Comparison of ENCODE assay signal across 10 cellular contexts in genomic region chr11:32706985-32707736, GRCh38.
DNase-seq lines count a peak whose midpoint lies in the region; ATAC-seq and TF ChIP-seq lines count a peak whose summit lies in the region.
"Had no signal": no experiment of that assay in that cellular context is flagged by ENCODE, and none has a peak within 500 bp of the region (broad histone marks: within the 10 kb centered on the region; RNA-seq: fewer than 3 reads in every experiment).

No MANE protein-coding gene starts in this region.

- no peaks in the 10 kb centered on the region for H3K79me1 ChIP-seq in H9 (ENCODE audit: insufficient read depth, low read depth, low read length, poor library complexity, severe bottlenecking)

- H3K14ac ChIP-seq in H9 (ENCODE audit: insufficient read depth, low read length), result no peak overlapping the region

- no peak overlapping the region for H3T11ph ChIP-seq in H9 (ENCODE audit: low read length)

- no peak overlapping the region for H2BK12ac ChIP-seq in H9 (ENCODE audit: insufficient read length, low read depth, low read length)

- no peak overlapping the region for H3K18ac ChIP-seq in H9 (ENCODE audit: insufficient read length, low read depth, low read length)

- no peak for DNase-seq in activated naive CD8-positive, alpha-beta T cell treated with anti-CD3 and anti-CD28 coated beads for 36 hours
- peak; percentile 75 for DNase-seq in astrocyte of the cerebellum (ENCODE audit: low read depth)
- no peak for DNase-seq in uterus
- no peak for DNase-seq in H9
- no peak for DNase-seq in NCI-H2196 treated with DMSO at 0.1 percent for 48 hours (lab: John Stamatoyannopoulos, UW; ENCODE audit: unreplicated experiment)
- no peak for DNase-seq in posterior cingulate gyrus
- DNase-seq: DND-41 had no signal

- H3K27ac ChIP-seq in uterus (peak overlapping the region; percentile 56 to 65), H9 (ENCODE audit: insufficient read length, low read depth, low read length) (no peak overlapping the region)
- H3K27ac ChIP-seq: parathyroid adenoma had no signal

- no peak overlapping the region for H3K56ac ChIP-seq in H9 (ENCODE audit: insufficient read length, low read depth, low read length)

- peaks cover 7% of the 10 kb centered on the region for H3K27me3 Mint-ChIP-seq in activated naive CD8-positive, alpha-beta T cell
- H3K27me3 Mint-ChIP-seq in activated naive CD8-positive, alpha-beta T cell treated with anti-CD3 and anti-CD28 coated beads for 36 hours, result peaks cover 21% of the 10 kb centered on the region
- no peaks in the 10 kb centered on the region; the same call in 1 of the 2 replicates for H3K27me3 Mint-ChIP-seq in H9 (ENCODE audit: low read depth)

- no peak overlapping the region for H3K4ac ChIP-seq in H9 (ENCODE audit: low read depth, low read length)

- peak overlapping the region; percentile 24 for H3K27ac Mint-ChIP-seq in activated naive CD8-positive, alpha-beta T cell
- H3K27ac Mint-ChIP-seq in activated naive CD8-positive, alpha-beta T cell treated with anti-CD3 and anti-CD28 coated beads for 36 hours, result no peak overlapping the region
- H3K27ac Mint-ChIP-seq in H9, result no peak overlapping the region

- H2AK5ac ChIP-seq in H9 (ENCODE audit: insufficient read length, low read length), result no peak overlapping the region

- H2BK120ac ChIP-seq in H9 (ENCODE audit: low read depth, low read length, poor library complexity, severe bottlenecking), result no peak overlapping the region

- no peak overlapping the region for H2BK20ac ChIP-seq in H9 (ENCODE audit: low read depth, low read length, poor library complexity, severe bottlenecking)

- no peak for TF ChIP-seq POLR2A in uterus (IDR thresholded peaks at IDR 0.05)

- H2AFZ ChIP-seq in H9 (ENCODE audit: low read length), result no peak overlapping the region
- H2AFZ ChIP-seq: parathyroid adenoma had no signal

- no peaks in the 10 kb centered on the region for H3K36me3 Mint-ChIP-seq in activated naive CD8-positive, alpha-beta T cell
- H3K36me3 Mint-ChIP-seq in activated naive CD8-positive, alpha-beta T cell treated with anti-CD3 and anti-CD28 coated beads for 36 hours, result no peaks in the 10 kb centered on the region
- H3K36me3 Mint-ChIP-seq in H9 (ENCODE audit: insufficient read depth in 1 of 3, low read depth in 3 of 3), result peaks cover 0 to 10% (median 5%) of the 10 kb centered on the region in 3 experiments; a peak in 2 of 7 replicates

- no peak overlapping the region for H4K91ac ChIP-seq in H9 (ENCODE audit: insufficient read length, low read depth, low read length)

- peak; percentile 92 for ATAC-seq in HG03175 (IDR thresholded peaks at IDR 0.05; ENCODE audit: unreplicated experiment)

- no peak overlapping the region for H3K4me2 ChIP-seq in H9 (ENCODE audit: insufficient read depth, insufficient read length, low read length)

- H4K5ac ChIP-seq in H9 (ENCODE audit: insufficient read length, low read depth, low read length), result no peak overlapping the region

- intact Hi-C loops in uterus (cut with DNase I; ENCODE audit: low total_unique reads), result no loop called here
- intact Hi-C loops in posterior cingulate gyrus (cut with DNase I), result no loop called here

- H4K8ac ChIP-seq in H9 (replicated peaks; ENCODE audit: insufficient read length, low read depth, low read length), result no peak overlapping the region

- H2BK15ac ChIP-seq in H9 (ENCODE audit: low read depth, low read length), result no peak overlapping the region

- H3K4me3 Mint-ChIP-seq in activated naive CD8-positive, alpha-beta T cell, result peak overlapping the region; percentile 9
- H3K4me3 Mint-ChIP-seq in activated naive CD8-positive, alpha-beta T cell treated with anti-CD3 and anti-CD28 coated beads for 36 hours, result no peak overlapping the region
- no peak overlapping the region for H3K4me3 Mint-ChIP-seq in H9

- H3K4me3 ChIP-seq in astrocyte of the cerebellum (ENCODE audit: low read depth, low read length) (no peak overlapping the region), uterus (no peak overlapping the region)

- H3K36me3 ChIP-seq in uterus, result no peaks in the 10 kb centered on the region

- H3K79me2 ChIP-seq in H9 (ENCODE audit: insufficient read depth, low read length), result no peaks in the 10 kb centered on the region
- H3K79me2 ChIP-seq: parathyroid adenoma had no signal

- H3K9me3 ChIP-seq in uterus (no peaks in the 10 kb centered on the region), H9 (ENCODE audit: control insufficient read depth, low read depth, low read length) (peaks cover 5% of the 10 kb centered on the region)

- no peaks in the 10 kb centered on the region for H4K20me1 ChIP-seq in H9 (ENCODE audit: control insufficient read depth, insufficient read depth, insufficient read length)

- H3K23ac ChIP-seq in H9 (ENCODE audit: insufficient read length, low read depth, low read length), result no peak overlapping the region

- no peaks in the 10 kb centered on the region for H3K9me3 Mint-ChIP-seq in activated naive CD8-positive, alpha-beta T cell (ENCODE audit: low read depth)
- H3K9me3 Mint-ChIP-seq in activated naive CD8-positive, alpha-beta T cell treated with anti-CD3 and anti-CD28 coated beads for 36 hours, result peaks cover 1% of the 10 kb centered on the region
- H3K9me3 Mint-ChIP-seq in H9, result peaks cover 9 to 10% of the 10 kb centered on the region in 2 experiments; a peak in 4 of 5 replicates

- no CpG with 5 or more reads among the region's 7 CpGs for WGBS in H9 (ENCODE audit: extremely low coverage, insufficient read length, low lambda C conversion rate)

- no peak overlapping the region for H2BK5ac ChIP-seq in H9 (ENCODE audit: insufficient read length, low read length)

- peaks cover 11% of the 10 kb centered on the region for H3K4me1 Mint-ChIP-seq in activated naive CD8-positive, alpha-beta T cell (ENCODE audit: low read depth)
- H3K4me1 Mint-ChIP-seq in activated naive CD8-positive, alpha-beta T cell treated with anti-CD3 and anti-CD28 coated beads for 36 hours, result peaks cover 16% of the 10 kb centered on the region
- H3K4me1 Mint-ChIP-seq in H9, result no peaks in the 10 kb centered on the region

- no peaks in the 10 kb centered on the region for H3K23me2 ChIP-seq in H9 (ENCODE audit: insufficient read length, low read depth, low read length, poor library complexity, severe bottlenecking)

- in situ Hi-C loops in astrocyte of the cerebellum (cut with HindIII; ENCODE audit: low sequenced_read_pairs), result no loop called here

- no peak overlapping the region for H3K9ac ChIP-seq in H9 (ENCODE audit: extremely low read depth, insufficient read length, low read length)
- H3K9ac ChIP-seq: parathyroid adenoma had no signal

- H3K27me3 ChIP-seq in uterus (no peaks in the 10 kb centered on the region), H9 (ENCODE audit: insufficient read depth, low read length) (no peaks in the 10 kb centered on the region)

- TF ChIP-seq CTCF in astrocyte of the cerebellum (IDR thresholded peaks at IDR 0.05; ENCODE audit: low read depth, low read length, missing control alignments) (no peak), uterus (IDR thresholded peaks at IDR 0.05) (no peak), H9 (conservative IDR thresholded peaks at IDR 0.05) (no peak)

- H3K4me1 ChIP-seq in uterus, result no peaks in the 10 kb centered on the region
- H3K4me1 ChIP-seq in H9 (ENCODE audit: insufficient read depth, low read length), result no peaks in the 10 kb centered on the region
- H3K4me1 ChIP-seq: parathyroid adenoma had no signal
